In genomic region chr10:42896735-42897134, GRCh38 we compare ENCODE assay signal across 23 cellular contexts.
"Had no signal": no experiment of that assay in that cellular context is flagged by ENCODE, and none has a peak within 500 bp of the region (broad histone marks: within the 10 kb centered on the region; RNA-seq: fewer than 3 reads in every experiment).

No MANE protein-coding gene starts in this region.

- ATAC-seq: effector memory CD8-positive, alpha-beta T cell; gastrocnemius medialis; heart left ventricle; right lobe of liver had no signal

- H3K27me3 Mint-ChIP-seq: progenitor cell of endocrine pancreas, type B pancreatic cell had no signal

- H2AFZ ChIP-seq: hepatocyte, neural progenitor cell, parathyroid adenoma had no signal

- H3K4me2 ChIP-seq: hepatocyte, neural progenitor cell had no signal

- H3K4me3 ChIP-seq: gastrocnemius medialis, heart left ventricle, hepatocyte, lung, neural progenitor cell, right lobe of liver, testis, tibial artery had no signal

- DNase-seq: cerebellar nuclear complex; cortex of kidney; effector memory CD8-positive, alpha-beta T cell; gastrocnemius medialis; heart left ventricle; islet precursor cell; kidney glomerular epithelial cell; right lobe of liver; small intestine; stimulated activated CD4-positive, alpha-beta T cell treated with anti-CD3 and anti-CD28 coated beads, Interleukin-15, amount 100 ng/mL, for 24 hours; stimulated activated CD4-positive, alpha-beta T cell treated with anti-CD3 and anti-CD28 coated beads, Interleukin-2, amount 100 ng/mL, for 48 hours; stimulated activated naive CD4-positive, alpha-beta T cell; substantia nigra; testis; tibial artery had no signal

- H3K9me3 ChIP-seq: gastrocnemius medialis, right lobe of liver, testis had no signal

- H3K9me3 Mint-ChIP-seq: type B pancreatic cell had no signal

- H3K79me2 ChIP-seq: hepatocyte, parathyroid adenoma had no signal

- H3K27ac ChIP-seq: gastrocnemius medialis, heart left ventricle, hepatocyte, neural progenitor cell, parathyroid adenoma, right lobe of liver, testis, tibial artery had no signal

- H3K27me3 ChIP-seq: hepatocyte, neural progenitor cell, testis had no signal

- H3K36me3 ChIP-seq: gastrocnemius medialis, heart left ventricle, neural progenitor cell, right lobe of liver, tibial artery had no signal

- H3K4me1 Mint-ChIP-seq: memory B cell, nephron, neural progenitor cell had no signal

- H3K36me3 Mint-ChIP-seq: memory B cell, neural progenitor cell, type B pancreatic cell had no signal

- H3K9ac ChIP-seq: neural progenitor cell, parathyroid adenoma had no signal

- H3K27ac Mint-ChIP-seq: effector memory CD8-positive, alpha-beta T cell; memory B cell; nephron; neural progenitor cell; progenitor cell of endocrine pancreas; type B pancreatic cell had no signal

- H3K4me3 Mint-ChIP-seq: effector memory CD8-positive, alpha-beta T cell; memory B cell; nephron; type B pancreatic cell had no signal

- H3K4me1 ChIP-seq: gastrocnemius medialis, neural progenitor cell, parathyroid adenoma, right lobe of liver, testis, tibial artery had no signal
